Comparison of ENCODE assay signal across 1 cellular context in genomic region chr15:40137011-40137906, GRCh38.
A peak's percentile ranks its signal among the peaks of the same experiment; 100 is the strongest.
TF ChIP-seq lines count a peak whose summit lies in the region.

No MANE protein-coding gene starts in this region.

TF ChIP-seq in K562, 482 proteins besides CTCF, POLR2A, EP300 and RAD21 (continued from another document and continues in another):
- no peak for TF ChIP-seq CHD7 (IDR thresholded peaks at IDR 0.05; ENCODE audit: low read depth, low read length)
- TF ChIP-seq SLC30A9 (CRISPR knock-in tag; IDR thresholded peaks at IDR 0.05) = no peak
- no peak for TF ChIP-seq NFXL1 (CRISPR knock-in tag; IDR thresholded peaks at IDR 0.05)
- TF ChIP-seq ZSCAN32 (CRISPR knock-in tag; IDR thresholded peaks at IDR 0.05) = no peak
- TF ChIP-seq CHD1 (IDR thresholded peaks at IDR 0.05; ENCODE audit: low read length) = no peak
- peak; percentile 51; the same call in 1 of the 2 replicates for TF ChIP-seq ZBTB33 (CRISPR knock-in tag; IDR thresholded peaks at IDR 0.05)
- TF ChIP-seq ZNF41 (CRISPR knock-in tag; conservative IDR thresholded peaks at IDR 0.05) = no peak
- TF ChIP-seq ZSCAN29 (IDR thresholded peaks at IDR 0.05) = no peak
- no peak for TF ChIP-seq PBX2 (CRISPR knock-in tag; IDR thresholded peaks at IDR 0.05; ENCODE audit: low read depth)
- peak; percentile 77 for TF ChIP-seq PBX2 (tag; conservative IDR thresholded peaks at IDR 0.05; ENCODE audit: low read depth)
- no peak for TF ChIP-seq NR4A1 (CRISPR knock-in tag; IDR thresholded peaks at IDR 0.05)
- peak; percentile 22; the same call in 1 of the 2 replicates for TF ChIP-seq NR4A1 (tag; IDR thresholded peaks at IDR 0.05)
- TF ChIP-seq SREBF1 (IDR thresholded peaks at IDR 0.05; ENCODE audit: borderline replicate concordance, low read depth, low read length) = no peak
- no peak for TF ChIP-seq ZNF253 (CRISPR knock-in tag; conservative IDR thresholded peaks at IDR 0.05)
- TF ChIP-seq CUX1 (CRISPR knock-in tag; IDR thresholded peaks at IDR 0.05) = 0 out of 2 replicates have a peak, but pooled peaks have one; percentile 57
- TF ChIP-seq CEBPG (CRISPR knock-in tag; IDR thresholded peaks at IDR 0.05) = no peak
- no peak for TF ChIP-seq CEBPG (tag; conservative IDR thresholded peaks at IDR 0.05 in 1 of 2, IDR thresholded peaks at IDR 0.05 in 1 of 2)
- TF ChIP-seq ZNF644 (tag; IDR thresholded peaks at IDR 0.05; ENCODE audit: low read depth) = no peak
- no peak for TF ChIP-seq MCM3 (IDR thresholded peaks at IDR 0.05)
- no peak for TF ChIP-seq BMI1 (IDR thresholded peaks at IDR 0.05; ENCODE audit: low read length)
- no peak for TF ChIP-seq ZNF133 (CRISPR knock-in tag; IDR thresholded peaks at IDR 0.05)
- TF ChIP-seq BRF1 (IDR thresholded peaks at IDR 0.05; ENCODE audit: borderline replicate concordance, extremely low read depth, insufficient read length) = no peak
- no peak for TF ChIP-seq KLF10 (CRISPR knock-in tag; IDR thresholded peaks at IDR 0.05)
- TF ChIP-seq SMAD1 (IDR thresholded peaks at IDR 0.05; ENCODE audit: low read depth, low read length, partially characterized antibody) = no peak
- no peak for TF ChIP-seq SIX5 (IDR thresholded peaks at IDR 0.05; ENCODE audit: borderline replicate concordance in 1 of 2, insufficient read depth in 1 of 2, low read depth in 1 of 2, low read length in 2 of 2)
- peak; percentile 93 for TF ChIP-seq PKNOX1 (IDR thresholded peaks at IDR 0.05)
- 0 out of 2 replicates have a peak, but pooled peaks have one; percentile 26 for TF ChIP-seq FOSL1 (tag; conservative IDR thresholded peaks at IDR 0.05)
- no peak for TF ChIP-seq THAP12 (CRISPR knock-in tag; IDR thresholded peaks at IDR 0.05)
- no peak for TF ChIP-seq ZNF584 (CRISPR knock-in tag; IDR thresholded peaks at IDR 0.05; ENCODE audit: low read depth)
- TF ChIP-seq ZNF347 (CRISPR knock-in tag; IDR thresholded peaks at IDR 0.05; ENCODE audit: low read depth) = no peak
- 0 out of 2 replicates have a peak, but pooled peaks have one; percentile 18 for TF ChIP-seq CTBP1 (IDR thresholded peaks at IDR 0.05; ENCODE audit: borderline replicate concordance)
- no peak for TF ChIP-seq SIN3A (IDR thresholded peaks at IDR 0.05; ENCODE audit: borderline replicate concordance in 2 of 2, control insufficient read depth in 1 of 2, low read depth in 2 of 2, low read length in 2 of 2)
- TF ChIP-seq JUNB (CRISPR knock-in tag; conservative IDR thresholded peaks at IDR 0.05) = no peak
- no peak for TF ChIP-seq TFAM (CRISPR knock-in tag; conservative IDR thresholded peaks at IDR 0.05)
- no peak for TF ChIP-seq CREM (IDR thresholded peaks at IDR 0.05; ENCODE audit: low read depth)
- TF ChIP-seq ZNF239 (CRISPR knock-in tag; IDR thresholded peaks at IDR 0.05) = no peak
